24 cellular contexts compared by ENCODE assay signal in the genomic region with DNA sequence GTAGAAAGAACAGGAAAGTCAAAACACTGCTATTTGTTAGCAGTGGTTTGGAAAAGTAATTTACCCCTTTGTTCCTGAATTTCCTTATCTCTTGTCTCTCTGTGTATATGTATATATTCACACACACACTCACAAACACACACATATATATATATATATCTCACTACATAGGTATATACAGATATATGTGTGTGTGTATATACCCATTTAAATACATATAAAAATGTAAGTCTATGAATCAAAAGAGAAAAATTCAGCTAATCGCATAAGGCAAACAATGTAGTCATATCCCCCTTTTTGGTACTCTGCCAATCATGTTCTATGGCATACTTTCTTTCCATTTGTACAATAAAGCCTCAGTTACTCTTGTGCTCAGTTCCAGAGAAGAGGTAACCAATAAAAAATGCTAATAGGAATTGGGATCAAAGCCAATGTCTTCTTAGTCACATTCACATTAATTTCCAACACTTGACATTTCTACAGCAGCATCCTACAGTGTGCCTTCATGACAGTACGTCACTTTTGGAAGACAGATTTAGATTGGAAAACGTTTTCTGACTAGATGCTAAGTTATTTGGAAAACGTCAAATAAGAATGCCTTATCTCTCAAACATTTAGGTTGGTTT.
DNase-seq lines count a peak whose midpoint lies in the region; ATAC-seq and TF ChIP-seq lines count a peak whose summit lies in the region.
"Had no signal": no experiment of that assay in that cellular context is flagged by ENCODE, and none has a peak within 500 bp of the region (broad histone marks: within the 10 kb centered on the region; RNA-seq: fewer than 3 reads in every experiment).

No MANE protein-coding gene starts in this region.

- H3K4ac ChIP-seq in IMR-90 (ENCODE audit: low read depth, low read length), result no peak overlapping the region

- H2AFZ ChIP-seq in IMR-90 (replicated peaks; ENCODE audit: low read length, poor library complexity) (no peak overlapping the region), SK-N-SH (ENCODE audit: low read depth) (no peak overlapping the region)

- no peaks in the 10 kb centered on the region for H3K36me3 Mint-ChIP-seq in stimulated activated naive B cell treated with anti-CD40 and anti-IgM and Interleukin-4, amounts not matched to agents 10 μg/mL and 1 μg/mL and 100 μg/mL, for 72 hours
- H3K36me3 Mint-ChIP-seq: CD4-positive, CD25-positive, alpha-beta regulatory T cell had no signal

- H3K36me3 ChIP-seq in IMR-90 (ENCODE audit: control insufficient read depth, insufficient read depth, low read length) (no peaks in the 10 kb centered on the region), SK-N-SH (replicated peaks in 1 of 2; ENCODE audit: control insufficient read depth in 1 of 2, insufficient read depth in 2 of 2, low read length in 1 of 2) (no peaks in the 10 kb centered on the region), ascending aorta (no peaks in the 10 kb centered on the region)
- H3K36me3 ChIP-seq: SJSA1 had no signal

- BruUV-seq in IMR-90 (replicated peaks; lab: Mats Ljungman, UMichigan), result no TSS peak

- no peak overlapping the region for H2AK5ac ChIP-seq in IMR-90 (ENCODE audit: low read depth, low read length)

- no peak overlapping the region for H2BK15ac ChIP-seq in IMR-90 (ENCODE audit: low read depth, low read length)

- no peak overlapping the region for H4K91ac ChIP-seq in IMR-90 (ENCODE audit: insufficient read depth, low read depth, low read length)

- peak in 1 of 2 experiments; percentile 79; a peak in 2 of 4 replicates for TF ChIP-seq EP300 in SK-N-SH (IDR thresholded peaks at IDR 0.05; ENCODE audit: borderline replicate concordance in 1 of 2, low read depth in 1 of 2, low read length in 1 of 2)

- H3K4me3 Mint-ChIP-seq in stimulated activated naive B cell treated with anti-CD40 and anti-IgM and Interleukin-4, amounts not matched to agents 10 μg/mL and 1 μg/mL and 100 μg/mL, for 72 hours, result no peak overlapping the region
- H3K4me3 Mint-ChIP-seq: activated CD8-positive, alpha-beta T cell treated with anti-CD3 and anti-CD28 coated beads, Interleukin-2, amount 10 ng/mL, durations not matched to agents 7 days and 5 days; CD4-positive, CD25-positive, alpha-beta regulatory T cell; dendritic cell treated with granulocyte-macrophage colony-stimulating factor and Interleukin-4, amounts not matched to agents 40 ng/mL and 50 ng/mL, for 4 days; nephron progenitor cell had no signal

- no peak overlapping the region for H2BK120ac ChIP-seq in IMR-90 (ENCODE audit: low read depth, low read length)

- no peaks in the 10 kb centered on the region for H3K4me1 Mint-ChIP-seq in stimulated activated naive B cell treated with anti-CD40 and anti-IgM and Interleukin-4, amounts not matched to agents 10 μg/mL and 1 μg/mL and 100 μg/mL, for 72 hours
- H3K4me1 Mint-ChIP-seq: CD4-positive, CD25-positive, alpha-beta regulatory T cell; nephron progenitor cell had no signal

- H3K56ac ChIP-seq in IMR-90 (ENCODE audit: extremely low read depth, insufficient read depth, low read length), result no peak overlapping the region

- H2BK20ac ChIP-seq in IMR-90 (ENCODE audit: low read depth, low read length), result no peak overlapping the region

- dilution Hi-C loops in IMR-90 (cut with HindIII; ENCODE audit: low sequenced_read_pairs, unreplicated experiment), result no loop called here

- H3K79me1 ChIP-seq in IMR-90 (ENCODE audit: low read depth in 1 of 2, low read length in 2 of 2), result no peaks in the 10 kb centered on the region

- no peaks in the 10 kb centered on the region for H3K79me2 ChIP-seq in SK-N-SH (ENCODE audit: insufficient read depth)

- 0 out of 2 replicates have a peak, but pooled peaks cover 4% of the 10 kb centered on the region for H3K9me2 ChIP-seq in SK-N-SH

- H3K27ac Mint-ChIP-seq in stimulated activated naive B cell treated with anti-CD40 and anti-IgM and Interleukin-4, amounts not matched to agents 10 μg/mL and 1 μg/mL and 100 μg/mL, for 72 hours, result no peak overlapping the region
- H3K27ac Mint-ChIP-seq: activated CD8-positive, alpha-beta T cell treated with anti-CD3 and anti-CD28 coated beads, Interleukin-2, amount 10 ng/mL, durations not matched to agents 7 days and 5 days; CD4-positive, CD25-positive, alpha-beta regulatory T cell; dendritic cell treated with granulocyte-macrophage colony-stimulating factor and Interleukin-4, amounts not matched to agents 40 ng/mL and 50 ng/mL, for 4 days; nephron progenitor cell; progenitor cell of endocrine pancreas had no signal

- CTCF ChIA-PET in AG04449 (lab: Yijun Ruan, JAX) (no interaction called here), IMR-90 (lab: Yijun Ruan, JAX) (interaction anchor here (0.6 kb wide), 2 partner anchors 256 to 1145 kb away, joined by 3 to 4 read pairs; no protein-coding TSS in a partner anchor), SK-N-SH (lab: Yijun Ruan, JAX) (no interaction called here)

- H4K20me1 ChIP-seq in IMR-90 (ENCODE audit: insufficient read depth, low read length), result no peaks in the 10 kb centered on the region
- H4K20me1 ChIP-seq in SK-N-SH (ENCODE audit: insufficient read depth), result no peaks in the 10 kb centered on the region

- WGBS in IMR-90 (ENCODE audit: extremely low coverage in 2 of 2, insufficient read length in 1 of 2), 2 experiments, result no CpG with 5 or more reads among the region's 4 CpGs
- 11% methylated on average over 4 of the region's 4 CpGs for WGBS in SK-N-SH (ENCODE audit: low lambda C conversion rate)

- H3K27ac ChIP-seq in IMR-90 (ENCODE audit: insufficient read depth, low read length) (no peak overlapping the region), SK-N-SH (ENCODE audit: low read depth in 2 of 2, low read length in 1 of 2) (peak overlapping the region in 1 of 2 experiments; percentile 32; a peak in 2 of 4 replicates), ascending aorta (no peak overlapping the region)
- H3K27ac ChIP-seq: SJSA1 had no signal

- TF ChIP-seq CTCF in AG04449 (IDR thresholded peaks at IDR 0.05; ENCODE audit: insufficient read depth, low read length, missing control alignments) (no peak), IMR-90 (conservative IDR thresholded peaks at IDR 0.05; ENCODE audit: low read depth, low read length) (no peak), SK-N-SH (IDR thresholded peaks at IDR 0.05) (no peak), fibroblast of the aortic adventitia (IDR thresholded peaks at IDR 0.05; ENCODE audit: insufficient read depth, low read length) (no peak), ascending aorta (IDR thresholded peaks at IDR 0.05) (no peak)

- H4K8ac ChIP-seq in IMR-90 (ENCODE audit: low read depth in 2 of 2, low read length in 2 of 2), result no peak overlapping the region

- H2BK5ac ChIP-seq in IMR-90 (ENCODE audit: low read depth, low read length, poor library complexity, severe bottlenecking), result no peak overlapping the region

- H3K4me3 ChIP-seq in AG04449 (ENCODE audit: low read depth, low read length), result no peak overlapping the region
- no peak overlapping the region for H3K4me3 ChIP-seq in IMR-90 (ENCODE audit: insufficient read depth, low read depth, low read length)
- H3K4me3 ChIP-seq in SK-N-SH (ENCODE audit: low read depth in 2 of 2, low read length in 1 of 2), result no peak overlapping the region
- no peak overlapping the region for H3K4me3 ChIP-seq in fibroblast of the aortic adventitia (ENCODE audit: low read depth, low read length)
- no peak overlapping the region for H3K4me3 ChIP-seq in ascending aorta
- H3K4me3 ChIP-seq: K562, SJSA1, smooth muscle cell had no signal

- no peak overlapping the region for H3K18ac ChIP-seq in IMR-90 (ENCODE audit: low read depth, low read length)

- H3K27me3 ChIP-seq in IMR-90 (ENCODE audit: control insufficient read depth, insufficient read depth, low read length) (no peaks in the 10 kb centered on the region), SK-N-SH (ENCODE audit: insufficient read depth) (no peaks in the 10 kb centered on the region), ascending aorta (no peaks in the 10 kb centered on the region)
- H3K27me3 ChIP-seq: SJSA1 had no signal

- peaks cover 2 to 4% of the 10 kb centered on the region in 2 donors for H3K9me3 Mint-ChIP-seq in stimulated activated naive B cell treated with anti-CD40 and anti-IgM and Interleukin-4, amounts not matched to agents 10 μg/mL and 1 μg/mL and 100 μg/mL, for 72 hours

- ATAC-seq in IMR-90 (ENCODE audit: low read depth), result peak; percentile 48
- no peak for ATAC-seq in stimulated activated naive B cell treated with anti-CD40 and anti-IgM and Interleukin-4, amounts not matched to agents 10 μg/mL and 1 μg/mL and 100 μg/mL, for 72 hours (replicated peaks)
- ATAC-seq: activated CD8-positive, alpha-beta T cell treated with anti-CD3 and anti-CD28 coated beads, Interleukin-2, amount 10 ng/mL, durations not matched to agents 7 days and 5 days; K562; left colon had no signal

- no peak overlapping the region for H3K9ac ChIP-seq in IMR-90 (ENCODE audit: low read depth, low read length)
- no peak overlapping the region for H3K9ac ChIP-seq in SK-N-SH

- in situ Hi-C loops in IMR-90 (cut with MboI; ENCODE audit: low sequenced_read_pairs), result no loop called here
- in situ Hi-C loops in ACHN (cut with HindIII; ENCODE audit: low pct_ligation_motif_present, low pct_unique_long_range_greater_than_20kb, low sequenced_read_pairs), result no loop called here

- H3K4me1 ChIP-seq in IMR-90 (ENCODE audit: control insufficient read depth, insufficient read depth, low read length) (no peaks in the 10 kb centered on the region), SK-N-SH (ENCODE audit: control insufficient read depth in 1 of 2, insufficient read depth in 2 of 2, low read depth in 1 of 2, low read length in 1 of 2) (no peaks in the 10 kb centered on the region; a peak in 1 of 4 replicates), ascending aorta (no peaks in the 10 kb centered on the region)
- H3K4me1 ChIP-seq: SJSA1 had no signal

- no peaks in the 10 kb centered on the region for H3K9me1 ChIP-seq in IMR-90 (ENCODE audit: insufficient read depth, low read length)

- H2AK9ac ChIP-seq in IMR-90 (replicated peaks; ENCODE audit: low read depth, low read length, poor library complexity), result no peak overlapping the region

- peaks cover 17% of the 10 kb centered on the region for H3F3A ChIP-seq in SK-N-SH (replicated peaks; ENCODE audit: insufficient read depth)

- H3K9me3 ChIP-seq in IMR-90 (ENCODE audit: control insufficient read depth, insufficient read depth, low read length), result no peaks in the 10 kb centered on the region
- peaks cover 1% of the 10 kb centered on the region; the same call in 1 of the 2 replicates for H3K9me3 ChIP-seq in SK-N-SH
- no peaks in the 10 kb centered on the region for H3K9me3 ChIP-seq in ascending aorta
- H3K9me3 ChIP-seq: SJSA1 had no signal

- H3K4me2 ChIP-seq in IMR-90 (ENCODE audit: low read depth, low read length) (no peak overlapping the region), SK-N-SH (peak overlapping the region; percentile 5; the same call in 1 of the 2 replicates)
- H3K4me2 ChIP-seq: smooth muscle cell had no signal

- no peak for TF ChIP-seq POLR2A in IMR-90 (IDR thresholded peaks at IDR 0.05; ENCODE audit: low read depth, low read length)

- H3K23ac ChIP-seq in IMR-90 (ENCODE audit: low read depth, low read length), result no peak overlapping the region

- POLR2A ChIA-PET in AG04449 (lab: Yijun Ruan, JAX) (no interaction called here), IMR-90 (lab: Charles Lee; ENCODE audit: unreplicated experiment) (no interaction called here), SK-N-SH (lab: Yijun Ruan, JAX) (no interaction called here)

- no peak overlapping the region for H4K5ac ChIP-seq in IMR-90 (ENCODE audit: low read depth, low read length)

- no peak overlapping the region for H3K14ac ChIP-seq in IMR-90 (replicated peaks; ENCODE audit: low read depth, low read length)

- intact Hi-C loops in IMR-90 (cut with micrococcal nuclease) (no loop called here), ascending aorta (cut with DNase I) (no loop called here)

- TF ChIP-seq RAD21 in IMR-90 (IDR thresholded peaks at IDR 0.05; ENCODE audit: low read length), result no peak
- no peak for TF ChIP-seq RAD21 in SK-N-SH (IDR thresholded peaks at IDR 0.05; ENCODE audit: low read length)

- no peaks in the 10 kb centered on the region for H3K27me3 Mint-ChIP-seq in stimulated activated naive B cell treated with anti-CD40 and anti-IgM and Interleukin-4, amounts not matched to agents 10 μg/mL and 1 μg/mL and 100 μg/mL, for 72 hours
- H3K27me3 Mint-ChIP-seq: CD4-positive, CD25-positive, alpha-beta regulatory T cell; dendritic cell treated with granulocyte-macrophage colony-stimulating factor and Interleukin-4, amounts not matched to agents 40 ng/mL and 50 ng/mL, for 4 days; progenitor cell of endocrine pancreas had no signal

- DNase-seq in AG04449 (ENCODE audit: low read depth, low spot score) (peak; percentile 53), IMR-90 (peak; percentile 83), SK-N-SH (no peak), fibroblast of the aortic adventitia (ENCODE audit: low read depth) (peak; percentile 44), GF-D8 (lab: John Stamatoyannopoulos, UW) (no peak), ACHN (no peak), ascending aorta (ENCODE audit: low spot score in 2 of 2) (no peak)
- no peak for DNase-seq in stimulated activated naive B cell treated with anti-CD40 and anti-IgM and Interleukin-4, amounts not matched to agents 10 μg/mL and 1 μg/mL and 100 μg/mL, for 72 hours
- DNase-seq: activated CD4-positive, CD25-positive, alpha-beta regulatory T cell; activated CD8-positive, alpha-beta T cell treated with anti-CD3 and anti-CD28 coated beads, Interleukin-2, amount 10 ng/mL, durations not matched to agents 7 days and 5 days; activated naive CD4-positive, alpha-beta T cell treated with anti-CD3 and anti-CD28 coated beads, Interleukin-2, amount 50 U/mL, for 16 hours; activated T-cell treated with anti-CD3 and anti-CD28 coated beads, Interleukin-2, amount 50 U/mL, for 48 hours; CD4-positive, CD25-positive, alpha-beta regulatory T cell; DMS79; left colon; NCI-H2029 treated with DMSO at 0.1 percent for 48 hours; NCI-H524; nephron progenitor cell; stimulated activated CD4-positive, alpha-beta T cell treated with anti-CD3 and anti-CD28 coated beads, Interleukin-4, amount 100 ng/mL, for 24 hours had no signal

Comparison
In these comparisons a context has a peak if more than half of its experiments do, and no peak if none do; other contexts are left out.
1. DNase-seq: peak in AG04449 (single experiment), IMR-90 (single experiment) and fibroblast of the aortic adventitia (single experiment); none in SK-N-SH (single experiment), GF-D8 (single experiment), ACHN (single experiment), stimulated activated naive B cell treated with anti-CD40 and anti-IgM and Interleukin-4, amounts not matched to agents 10 μg/mL and 1 μg/mL and 100 μg/mL, for 72 hours (single experiment) and ascending aorta (0 of 2).